Comparison of ENCODE assay signal across 30 cellular contexts in genomic region chr2:152556506-152556905, GRCh38.
"Had no signal": no experiment of that assay in that cellular context is flagged by ENCODE, and none has a peak within 500 bp of the region (broad histone marks: within the 10 kb centered on the region; RNA-seq: fewer than 3 reads in every experiment).

No MANE protein-coding gene starts in this region.

- H3K36me3 Mint-ChIP-seq: immature natural killer cell; naive B cell; natural killer cell treated with Interleukin-12 subunit alpha and Interleukin-12 subunit beta and Interleukin-15 and Interleukin-18, amount 100 ng/mL, for 72 hours had no signal

- H3K4me3 ChIP-seq: coronary artery, esophagus squamous epithelium, heart right ventricle, left lung, mucosa of descending colon, pancreas, right lobe of liver, suprapubic skin, tibial artery had no signal

- H3K4me1 ChIP-seq: esophagus squamous epithelium, left lung, right lobe of liver, suprapubic skin, tibial artery had no signal

- ATAC-seq: effector memory CD8-positive, alpha-beta T cell; heart right ventricle; left cardiac atrium; left lung; mucosa of descending colon; natural killer cell treated with Interleukin-12 subunit alpha and Interleukin-12 subunit beta and Interleukin-15 and Interleukin-18, amount 100 ng/mL, for 72 hours; pancreas; right lobe of liver; stimulated activated naive B cell treated with anti-CD40 and anti-IgM and Interleukin-4, amounts not matched to agents 10 μg/mL and 1 μg/mL and 100 μg/mL, for 72 hours had no signal

- H3K27ac ChIP-seq: coronary artery, esophagus squamous epithelium, heart right ventricle, left lung, neutrophil, pancreas, right lobe of liver, suprapubic skin, tibial artery had no signal

- H3K36me3 ChIP-seq: neutrophil, right lobe of liver, suprapubic skin had no signal

- DNase-seq: dermis blood vessel endothelial cell; effector memory CD8-positive, alpha-beta T cell; erythroblast; esophagus squamous epithelium; foreskin melanocyte; glutamatergic neuron; heart right ventricle; immature natural killer cell; kidney; left cardiac atrium; left lung; mesenchymal stem cell; mucosa of descending colon; naive B cell; pancreas; right lobe of liver; small intestine; stimulated activated CD4-positive, alpha-beta T cell treated with anti-CD3 and anti-CD28 coated beads, Interleukin-15, amount 100 ng/mL, for 24 hours; stimulated activated CD4-positive, alpha-beta T cell treated with anti-CD3 and anti-CD28 coated beads, Interleukin-2, amount 100 ng/mL, for 48 hours; stimulated activated naive B cell treated with anti-CD40 and anti-IgM and Interleukin-4, amounts not matched to agents 10 μg/mL and 1 μg/mL and 100 μg/mL, for 72 hours; tibial artery had no signal

- H3K9me3 Mint-ChIP-seq: effector memory CD8-positive, alpha-beta T cell; immature natural killer cell; mesothelial cell of epicardium; naive B cell; natural killer cell treated with Interleukin-12 subunit alpha and Interleukin-12 subunit beta and Interleukin-15 and Interleukin-18, amount 100 ng/mL, for 72 hours; neural crest cell; stimulated activated naive B cell treated with anti-CD40 and anti-IgM and Interleukin-4, amounts not matched to agents 10 μg/mL and 1 μg/mL and 100 μg/mL, for 72 hours; stimulated activated naive CD8-positive, alpha-beta T cell treated with anti-CD3 and anti-CD28 coated beads, Interleukin-15, Interleukin-2, amounts not matched to agents 100 ng/mL and 50 ng/mL, for 24 hours; type B pancreatic cell had no signal

- H3K4me3 Mint-ChIP-seq: effector memory CD8-positive, alpha-beta T cell; immature natural killer cell; mesothelial cell of epicardium; naive B cell; natural killer cell treated with Interleukin-12 subunit alpha and Interleukin-12 subunit beta and Interleukin-15 and Interleukin-18, amount 100 ng/mL, for 72 hours; neural crest cell; stimulated activated naive B cell treated with anti-CD40 and anti-IgM and Interleukin-4, amounts not matched to agents 10 μg/mL and 1 μg/mL and 100 μg/mL, for 72 hours; stimulated activated naive CD8-positive, alpha-beta T cell treated with anti-CD3 and anti-CD28 coated beads, Interleukin-15, Interleukin-2, amounts not matched to agents 100 ng/mL and 50 ng/mL, for 24 hours; type B pancreatic cell had no signal

- H3K4me1 Mint-ChIP-seq: immature natural killer cell; naive B cell; stimulated activated naive B cell treated with anti-CD40 and anti-IgM and Interleukin-4, amounts not matched to agents 10 μg/mL and 1 μg/mL and 100 μg/mL, for 72 hours had no signal

- H3K27me3 ChIP-seq: heart right ventricle, left lung, neutrophil, pancreas, right lobe of liver, suprapubic skin, tibial artery had no signal

- H3K27me3 Mint-ChIP-seq: naive B cell; progenitor cell of endocrine pancreas; stimulated activated naive B cell treated with anti-CD40 and anti-IgM and Interleukin-4, amounts not matched to agents 10 μg/mL and 1 μg/mL and 100 μg/mL, for 72 hours; type B pancreatic cell had no signal

- H3K27ac Mint-ChIP-seq: effector memory CD8-positive, alpha-beta T cell; immature natural killer cell; mesothelial cell of epicardium; naive B cell; natural killer cell treated with Interleukin-12 subunit alpha and Interleukin-12 subunit beta and Interleukin-15 and Interleukin-18, amount 100 ng/mL, for 72 hours; progenitor cell of endocrine pancreas; stimulated activated naive B cell treated with anti-CD40 and anti-IgM and Interleukin-4, amounts not matched to agents 10 μg/mL and 1 μg/mL and 100 μg/mL, for 72 hours; stimulated activated naive CD8-positive, alpha-beta T cell treated with anti-CD3 and anti-CD28 coated beads, Interleukin-15, Interleukin-2, amounts not matched to agents 100 ng/mL and 50 ng/mL, for 24 hours; type B pancreatic cell had no signal
